Comparison of ENCODE assay signal across 8 cellular contexts in genomic region chr11:79438631-79439429, GRCh38. TPM values are rescaled to one million over a fixed set of nuclear protein-coding genes. Genes with fewer than 3 reads are reported as not detected.
A peak's percentile ranks its signal among the peaks of the same experiment; 100 is the strongest.
DNase-seq lines count a peak whose midpoint lies in the region; ATAC-seq and TF ChIP-seq lines count a peak whose summit lies in the region.

No MANE protein-coding gene starts in this region.

- peaks cover 0 to 24% (median 7%) of the 10 kb centered on the region in 8 donors for H3K9me3 Mint-ChIP-seq in CD4-positive, alpha-beta memory T cell

- POLR2A ChIA-PET in CD4-positive, alpha-beta memory T cell (lab: Charles Lee; ENCODE audit: partially characterized antibody) = no interaction called here

- no peak for ATAC-seq in GM21447 (IDR thresholded peaks at IDR 0.05; ENCODE audit: unreplicated experiment)
- ATAC-seq in HG02642 (IDR thresholded peaks at IDR 0.05; ENCODE audit: poor library complexity, unreplicated experiment) = no peak

- no peaks in the 10 kb centered on the region for H3K9me3 ChIP-seq in HUES64 (ENCODE audit: insufficient read depth, low read depth, low read length)
- H3K9me3 ChIP-seq in mesodermal cell (ENCODE audit: control insufficient read depth, low read length) = no peaks in the 10 kb centered on the region
- H3K9me3 ChIP-seq in CD4-positive, alpha-beta memory T cell (ENCODE audit: control insufficient read depth in 1 of 2, low read length in 2 of 2) = no peaks in the 10 kb centered on the region

- no peak for TF ChIP-seq CTCF in AG09309 (IDR thresholded peaks at IDR 0.05; ENCODE audit: control insufficient read depth, insufficient read depth, low read depth, low read length, missing control alignments)

- peak overlapping the region; percentile 53; the same call in 1 of the 2 replicates for H3K9ac ChIP-seq in HUES64 (ENCODE audit: low read depth, low read length)

- peaks cover 99% of the 10 kb centered on the region for H3K27me3 ChIP-seq in HUES64 (ENCODE audit: insufficient read depth, low read length)
- H3K27me3 ChIP-seq in CD4-positive, alpha-beta memory T cell (ENCODE audit: insufficient read depth, low read length) = peaks cover 4% of the 10 kb centered on the region

- no peak overlapping the region for H3K27ac ChIP-seq in HUES64 (ENCODE audit: low read depth, low read length)
- H3K27ac ChIP-seq in cingulate gyrus (ENCODE audit: low read depth, low read length) = peak overlapping the region; percentile 54
- no peak overlapping the region for H3K27ac ChIP-seq in mesodermal cell (ENCODE audit: low read depth, low read length, severe bottlenecking)
- no peak overlapping the region for H3K27ac ChIP-seq in CD4-positive, alpha-beta memory T cell (ENCODE audit: low read depth, low read length)

- DNase-seq in AG09309 (ENCODE audit: low read depth) (no peak), COLO829 (ENCODE audit: low spot score) (no peak)
- DNase-seq in CD4-positive, alpha-beta memory T cell = no peak

- under 1% methylated on average over 40 of the region's 43 CpGs for WGBS in HUES64
- WGBS in mesodermal cell (ENCODE audit: insufficient coverage in 2 of 2), 2 experiments = 0 to 1% methylated on average over 23 to 30 of the region's 43 CpGs

- peaks cover 0 to 6% of the 10 kb centered on the region in 2 donors for H3K36me3 Mint-ChIP-seq in CD4-positive, alpha-beta memory T cell

- no peaks in the 10 kb centered on the region for H3K36me3 ChIP-seq in HUES64 (ENCODE audit: insufficient read depth, low read length)
- H3K36me3 ChIP-seq in mesodermal cell (ENCODE audit: control insufficient read depth, insufficient read depth, low read length) = no peaks in the 10 kb centered on the region
- no peaks in the 10 kb centered on the region for H3K36me3 ChIP-seq in CD4-positive, alpha-beta memory T cell (ENCODE audit: insufficient read depth, low read length)

- H3K4me3 ChIP-seq in AG09309 (ENCODE audit: control insufficient read depth, low read depth, low read length) (peak overlapping the region; percentile 65), HUES64 (ENCODE audit: low read length) (peak overlapping the region; percentile 78), mesodermal cell (ENCODE audit: extremely low read depth, insufficient read depth, low read length, poor library complexity, severe bottlenecking) (peak overlapping the region; percentile 65)
- no peak overlapping the region for H3K4me3 ChIP-seq in CD4-positive, alpha-beta memory T cell (ENCODE audit: low read length in 2 of 2)

- H3K4me3 Mint-ChIP-seq in CD4-positive, alpha-beta memory T cell = peak overlapping the region in 3 of 8 donors; percentile 28 to 56 (median 31)

- peaks cover 24% of the 10 kb centered on the region for H3K4me1 ChIP-seq in HUES64 (ENCODE audit: insufficient read depth, low read length)
- H3K4me1 ChIP-seq in mesodermal cell (ENCODE audit: control insufficient read depth, insufficient read depth, low read length, poor library complexity, severe bottlenecking) = peaks cover 20% of the 10 kb centered on the region
- no peaks in the 10 kb centered on the region for H3K4me1 ChIP-seq in CD4-positive, alpha-beta memory T cell (ENCODE audit: insufficient read depth, low read length)

- H3K27me3 Mint-ChIP-seq in CD4-positive, alpha-beta memory T cell = peaks cover 44 to 45% of the 10 kb centered on the region in 2 donors

- no peak overlapping the region for H3K27ac Mint-ChIP-seq in CD4-positive, alpha-beta memory T cell

- H3K4me1 Mint-ChIP-seq in CD4-positive, alpha-beta memory T cell = peaks cover 8 to 28% (median 9%) of the 10 kb centered on the region in 4 donors

- intact Hi-C loops in CD4-positive, alpha-beta memory T cell (cut with micrococcal nuclease) = no loop called here

- CTCF ChIA-PET in CD4-positive, alpha-beta memory T cell (lab: Charles Lee; ENCODE audit: partially characterized antibody) = no interaction called here

RNA-seq across cellular contexts. Expression of gene TENM4, which starts 2.0 kb away (rescaled TPM):
- polyA plus RNA-seq in HUES64 (2013, experiment 1 of 2) = 8.8 TPM
- polyA plus RNA-seq in HUES64 (2013, experiment 2 of 2) = 6.2 TPM
- 21.4 TPM for polyA plus RNA-seq in mesodermal cell (2013, experiment 1 of 2)
- polyA plus RNA-seq in mesodermal cell (2013, experiment 2 of 2) = 24.2 TPM
- total RNA-seq in CD4-positive, alpha-beta memory T cell = under 1 TPM in 1 of 2 experiments, not detected in 1; 0.28 TPM
- polyA plus RNA-seq in CD4-positive, alpha-beta memory T cell = under 1 TPM in 1 of 2 donors, not detected in 1; 0.25 TPM

Comparison
In these comparisons a context has a peak if more than half of its experiments do, and no peak if none do; other contexts are left out.
1. H3K4me3 ChIP-seq: peak in AG09309 (single experiment), HUES64 (single experiment) and mesodermal cell (single experiment); none in CD4-positive, alpha-beta memory T cell (0 of 2).